ENCODE assay signal across 25 cellular contexts in genomic region chr2:52724585-52724984, GRCh38.
"Had no signal": no experiment of that assay in that cellular context is flagged by ENCODE, and none has a peak within 500 bp of the region (broad histone marks: within the 10 kb centered on the region; RNA-seq: fewer than 3 reads in every experiment).

No MANE protein-coding gene starts in this region.

- H3K27ac ChIP-seq: left ventricle myocardium inferior, ovary, right atrium auricular region, right lobe of liver, stomach, testis, thyroid gland, transverse colon, upper lobe of left lung, vagina had no signal

- DNase-seq: hypothalamus; islet precursor cell; left ventricle myocardium inferior; mesendoderm; naive B cell; ovary; right lobe of liver; stimulated activated CD4-positive, alpha-beta T cell treated with anti-CD3 and anti-CD28 coated beads, Interleukin-1b, Interleukin-23, amount 100 ng/mL, for 48 hours; stimulated activated CD4-positive, alpha-beta T cell treated with anti-CD3 and anti-CD28 coated beads, Interleukin-2, amount 100 ng/mL, for 48 hours; stimulated activated CD4-positive, alpha-beta T cell treated with anti-CD3 and anti-CD28 coated beads, Interleukin-4, amount 100 ng/mL, for 4 hours; stimulated activated CD8-positive, alpha-beta memory T cell treated with anti-CD3 and anti-CD28 coated beads, Interleukin-4, amount 100 ng/mL, for 48 hours; stimulated activated naive B cell treated with anti-CD40 and anti-IgM and Interleukin-4, amounts not matched to agents 10 μg/mL and 1 μg/mL and 100 μg/mL, for 72 hours; stimulated activated naive CD8-positive, alpha-beta T cell treated with anti-CD3 and anti-CD28 coated beads, Interleukin-15, Interleukin-2, amounts not matched to agents 100 U/mL and 50 U/mL, for 24 hours; stomach; testis; thyroid gland; transverse colon; upper lobe of left lung had no signal

- ATAC-seq: natural killer cell treated with Interleukin-12 subunit alpha and Interleukin-12 subunit beta and Interleukin-15 and Interleukin-18, amount 100 ng/mL, for 72 hours; right lobe of liver; stimulated activated naive B cell treated with anti-CD40 and anti-IgM and Interleukin-4, amounts not matched to agents 10 μg/mL and 1 μg/mL and 100 μg/mL, for 72 hours; stimulated activated naive CD8-positive, alpha-beta T cell treated with anti-CD3 and anti-CD28 coated beads, Interleukin-15, Interleukin-2, amounts not matched to agents 100 U/mL and 50 U/mL, for 24 hours had no signal

- H3K4me2 ChIP-seq: smooth muscle cell had no signal

- H3K27ac Mint-ChIP-seq: mesothelial cell of epicardium; naive B cell; natural killer cell treated with Interleukin-12 subunit alpha and Interleukin-12 subunit beta and Interleukin-15 and Interleukin-18, amount 100 ng/mL, for 72 hours; progenitor cell of endocrine pancreas; stimulated activated naive B cell treated with anti-CD40 and anti-IgM and Interleukin-4, amounts not matched to agents 10 μg/mL and 1 μg/mL and 100 μg/mL, for 72 hours had no signal

- H3K4me1 ChIP-seq: left ventricle myocardium inferior, right atrium auricular region, right lobe of liver, testis, thyroid gland, transverse colon, upper lobe of left lung, vagina had no signal

- H3K4me1 Mint-ChIP-seq: naive B cell; stimulated activated naive B cell treated with anti-CD40 and anti-IgM and Interleukin-4, amounts not matched to agents 10 μg/mL and 1 μg/mL and 100 μg/mL, for 72 hours had no signal

- H3K36me3 Mint-ChIP-seq: mesothelial cell of epicardium; naive B cell; stimulated activated naive B cell treated with anti-CD40 and anti-IgM and Interleukin-4, amounts not matched to agents 10 μg/mL and 1 μg/mL and 100 μg/mL, for 72 hours had no signal

- H3K36me3 ChIP-seq: left ventricle myocardium inferior, ovary, right atrium auricular region, right lobe of liver, stomach, thyroid gland, transverse colon, upper lobe of left lung, vagina had no signal

- H3K4me3 ChIP-seq: left ventricle myocardium inferior, lung, ovary, right atrium auricular region, right lobe of liver, smooth muscle cell, stomach, testis, thyroid gland, transverse colon, upper lobe of left lung, vagina had no signal

- H3K9me3 ChIP-seq: ovary, right lobe of liver, testis, thyroid gland, vagina had no signal

- H3K27me3 ChIP-seq: ovary, right atrium auricular region, right lobe of liver, stomach, testis, thyroid gland, transverse colon, upper lobe of left lung, vagina had no signal

- H3K27me3 Mint-ChIP-seq: naive B cell; natural killer cell treated with Interleukin-12 subunit alpha and Interleukin-12 subunit beta and Interleukin-15 and Interleukin-18, amount 100 ng/mL, for 72 hours; progenitor cell of endocrine pancreas; stimulated activated naive B cell treated with anti-CD40 and anti-IgM and Interleukin-4, amounts not matched to agents 10 μg/mL and 1 μg/mL and 100 μg/mL, for 72 hours had no signal

- H3K4me3 Mint-ChIP-seq: mesothelial cell of epicardium; naive B cell; natural killer cell treated with Interleukin-12 subunit alpha and Interleukin-12 subunit beta and Interleukin-15 and Interleukin-18, amount 100 ng/mL, for 72 hours; stimulated activated naive B cell treated with anti-CD40 and anti-IgM and Interleukin-4, amounts not matched to agents 10 μg/mL and 1 μg/mL and 100 μg/mL, for 72 hours had no signal
